In genomic region chr10:131900350-131901152, GRCh38 we compare ENCODE assay signal across 8 cellular contexts. TPM values are rescaled to one million over a fixed set of nuclear protein-coding genes. Genes with fewer than 3 reads are reported as not detected.
DNase-seq lines count a peak whose midpoint lies in the region; ATAC-seq and TF ChIP-seq lines count a peak whose summit lies in the region.

Gene PPP2R2D, plus strand, starts transcription at chr10:131901008. Its CDS starts 141 bp downstream, at chr10:131901149.

- no peak for TF ChIP-seq CTCF in GM12865 (IDR thresholded peaks at IDR 0.05; ENCODE audit: insufficient read depth, low read depth, low read length, missing control alignments)
- no peak for TF ChIP-seq CTCF in heart left ventricle (IDR thresholded peaks at IDR 0.05)
- TF ChIP-seq CTCF in type B pancreatic cell (conservative IDR thresholded peaks at IDR 0.05): peak; percentile 28

- peak; percentile 91 for ATAC-seq in HG02678 (IDR thresholded peaks at IDR 0.05; ENCODE audit: unreplicated experiment)
- ATAC-seq in T-cell (replicated peaks in 1 of 4): peak; percentile 86 to 89 (median 88)
- ATAC-seq in heart left ventricle: peak; percentile 96 to 98 (median 96)

- H3K27me3 Mint-ChIP-seq in T-cell: peaks cover 3 to 6% of the 10 kb centered on the region in 2 donors
- H3K27me3 Mint-ChIP-seq in type B pancreatic cell: peaks cover 23% of the 10 kb centered on the region

- no peaks in the 10 kb centered on the region for H3K9me3 ChIP-seq in heart left ventricle

- peak within 1 kb of the TSS; percentile 89 to 92 for H3K27ac Mint-ChIP-seq in T-cell
- peak within 1 kb of the TSS; percentile 94 for H3K27ac Mint-ChIP-seq in type B pancreatic cell

- H3K36me3 ChIP-seq in heart left ventricle: peaks cover 0 to 3% (median under 1%) of the 10 kb centered on the region in 9 donors

- H3K9me3 Mint-ChIP-seq in T-cell (no peaks in the 10 kb centered on the region), type B pancreatic cell (no peaks in the 10 kb centered on the region)

- H3K4me3 ChIP-seq in GM12865 (ENCODE audit: low read depth, low read length): peak within 1 kb of the TSS; percentile 77
- peak within 1 kb of the TSS; percentile 70 to 100 (median 89) for H3K4me3 ChIP-seq in heart left ventricle

- H3K27ac ChIP-seq in adipose tissue (ENCODE audit: low read depth, low read length) (peak within 1 kb of the TSS; percentile 87), heart left ventricle (peak within 1 kb of the TSS; percentile 92 to 99 (median 98))

- H3K36me3 Mint-ChIP-seq in T-cell (peaks cover 3% of the 10 kb centered on the region), type B pancreatic cell (peaks cover 8% of the 10 kb centered on the region)

- DNase-seq in GM12865 (ENCODE audit: low read depth): peak; percentile 95
- DNase-seq in NCI-H1105 treated with DMSO at 0.1 percent for 48 hours (lab: John Stamatoyannopoulos, UW): peak; percentile 75
- DNase-seq in T-cell: peak; percentile 90 to 97 (median 94)
- DNase-seq in heart left ventricle: peak; percentile 94 to 96 (median 95)
- DNase-seq in posterior cingulate gyrus: peak; percentile 92 to 99 (median 94)
- peak; percentile 96 for DNase-seq in type B pancreatic cell (ENCODE audit: extremely low spot score, unreplicated experiment)

- CTCF ChIA-PET in T-cell (lab: Charles Lee): interaction anchor here (0.6 to 1.2 kb wide), 3 partner anchors 15 to 81 kb away, joined by 3 to 4 read pairs (median 3); partner anchors contain the start of gene BNIP3 (in 1 of the 2)

- H3K27me3 ChIP-seq in heart left ventricle: peaks cover 0 to 13% (median 4%) of the 10 kb centered on the region in 9 donors

- peak in 1 of 2 donors; percentile 65 for TF ChIP-seq POLR2A in heart left ventricle (IDR thresholded peaks at IDR 0.05)

- H3K4me1 Mint-ChIP-seq in T-cell (peaks cover 63 to 64% (median 63%) of the 10 kb centered on the region in 3 donors), type B pancreatic cell (ENCODE audit: unreplicated experiment) (peaks cover 32% of the 10 kb centered on the region)

- WGBS in adipose tissue, 3 donors: 0 to 1% (median 0%) methylated on average over 68 to 106 of the region's 107 CpGs
- WGBS in heart left ventricle, 4 donors: 0% methylated on average over 20 to 107 of the region's 107 CpGs

- intact Hi-C loops in heart left ventricle (cut with DNase I): loop anchor here in 8 of 10 donors (5.0 to 10.0 kb wide), 5 partner anchors 37 to 77 kb away; no protein-coding TSS in a partner anchor
- intact Hi-C loops in posterior cingulate gyrus (cut with DNase I): loop anchor here (5.0 kb wide), 1 partner anchor 82 kb away; the partner anchor contains the start of gene BNIP3

- peak within 1 kb of the TSS; percentile 83 to 88 (median 86) for H3K4me3 Mint-ChIP-seq in T-cell
- H3K4me3 Mint-ChIP-seq in type B pancreatic cell: peak within 1 kb of the TSS; percentile 94

- peaks cover 0 to 46% (median 38%) of the 10 kb centered on the region in 12 donors for H3K4me1 ChIP-seq in heart left ventricle

- POLR2A ChIA-PET in T-cell (lab: Charles Lee): no interaction called here

RNA-seq across cellular contexts. Expression of gene PPP2R2D, which starts in this region (rescaled TPM):
- total RNA-seq in T-cell (10 to 100 TPM; 37.3 to 45.0 (median 43.0) TPM), heart left ventricle (10 to 100 TPM; 29.4 to 43.4 (median 37.3) TPM), type B pancreatic cell (ENCODE audit: low replicate concordance) (36.6 and 38.1 TPM in 2 replicates)
- polyA plus RNA-seq in adipose tissue (100 to 1,000 TPM in 1 of 3 donors, 10 to 100 TPM in 2; 17.0 to 100 (median 18.5) TPM), heart left ventricle (10 to 100 TPM; 34.4 to 34.9 TPM)

Comparison
In these comparisons a context has a peak if more than half of its experiments do, and no peak if none do; other contexts are left out.
1. Peak in every context shown above with its lines: DNase-seq, ATAC-seq, H3K4me3 ChIP-seq and H3K27ac ChIP-seq.